ENCODE assay signal across 1 cellular context in genomic region chr10:70887804-70888800, GRCh38.
TF ChIP-seq lines count a peak whose summit lies in the region.

PCBD1 (minus strand) TSS chr10:70888565; CDS start chr10:70888533, 32 bp downstream.

TF ChIP-seq in K562, 482 proteins besides CTCF, POLR2A, EP300 and RAD21 (continued from another document and continues in another):
- no peak for TF ChIP-seq CREB5 (CRISPR knock-in tag; IDR thresholded peaks at IDR 0.05)
- TF ChIP-seq RBM17 (IDR thresholded peaks at IDR 0.05; ENCODE audit: borderline replicate concordance, low read depth, low read length), result no peak
- peak; percentile 76; the same call in 1 of the 2 replicates for TF ChIP-seq HDAC2 (IDR thresholded peaks at IDR 0.05)
- no peak for TF ChIP-seq JUNB (CRISPR knock-in tag; conservative IDR thresholded peaks at IDR 0.05)
- no peak for TF ChIP-seq SMAD3 (CRISPR knock-in tag; conservative IDR thresholded peaks at IDR 0.05)
- TF ChIP-seq ASH1L (IDR thresholded peaks at IDR 0.05; ENCODE audit: borderline replicate concordance, low read depth, partially characterized antibody), result no peak
- TF ChIP-seq SRSF1 (IDR thresholded peaks at IDR 0.05; ENCODE audit: low read depth, low read length), result 0 out of 2 replicates have a peak, but pooled peaks have one; percentile 62
- TF ChIP-seq, protein P1, sequence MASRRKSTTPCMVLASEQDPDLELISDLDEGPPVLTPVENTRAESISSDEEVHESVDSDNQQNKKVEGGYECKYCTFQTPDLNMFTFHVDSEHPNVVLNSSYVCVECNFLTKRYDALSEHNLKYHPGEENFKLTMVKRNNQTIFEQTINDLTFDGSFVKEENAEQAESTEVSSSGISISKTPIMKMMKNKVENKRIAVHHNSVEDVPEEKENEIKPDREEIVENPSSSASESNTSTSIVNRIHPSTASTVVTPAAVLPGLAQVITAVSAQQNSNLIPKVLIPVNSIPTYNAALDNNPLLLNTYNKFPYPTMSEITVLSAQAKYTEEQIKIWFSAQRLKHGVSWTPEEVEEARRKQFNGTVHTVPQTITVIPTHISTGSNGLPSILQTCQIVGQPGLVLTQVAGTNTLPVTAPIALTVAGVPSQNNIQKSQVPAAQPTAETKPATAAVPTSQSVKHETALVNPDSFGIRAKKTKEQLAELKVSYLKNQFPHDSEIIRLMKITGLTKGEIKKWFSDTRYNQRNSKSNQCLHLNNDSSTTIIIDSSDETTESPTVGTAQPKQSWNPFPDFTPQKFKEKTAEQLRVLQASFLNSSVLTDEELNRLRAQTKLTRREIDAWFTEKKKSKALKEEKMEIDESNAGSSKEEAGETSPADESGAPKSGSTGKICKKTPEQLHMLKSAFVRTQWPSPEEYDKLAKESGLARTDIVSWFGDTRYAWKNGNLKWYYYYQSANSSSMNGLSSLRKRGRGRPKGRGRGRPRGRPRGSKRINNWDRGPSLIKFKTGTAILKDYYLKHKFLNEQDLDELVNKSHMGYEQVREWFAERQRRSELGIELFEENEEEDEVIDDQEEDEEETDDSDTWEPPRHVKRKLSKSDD (conservative IDR thresholded peaks at IDR 0.05; ENCODE audit: low read length), result no peak
- peak; percentile 84 for TF ChIP-seq GATAD2B (IDR thresholded peaks at IDR 0.05; ENCODE audit: borderline replicate concordance)
- TF ChIP-seq PCBP2 (IDR thresholded peaks at IDR 0.05; ENCODE audit: low read depth, low read length, poor library complexity, severe bottlenecking), result no peak
- TF ChIP-seq FUS (optimal IDR thresholded peaks at IDR 0.05; ENCODE audit: low read depth, low read length), result no peak
- TF ChIP-seq PHF8 (IDR thresholded peaks at IDR 0.05; ENCODE audit: borderline replicate concordance, low read length), result peak; percentile 59
- no peak for TF ChIP-seq HNRNPH1 (optimal IDR thresholded peaks at IDR 0.05; ENCODE audit: low read depth, low read length)
- no peak for TF ChIP-seq ZNF584 (CRISPR knock-in tag; IDR thresholded peaks at IDR 0.05; ENCODE audit: low read depth)
- no peak for TF ChIP-seq E2F4 (CRISPR knock-in tag; IDR thresholded peaks at IDR 0.05; ENCODE audit: low read depth)
- TF ChIP-seq ZSCAN29 (IDR thresholded peaks at IDR 0.05), result no peak
- no peak for TF ChIP-seq NFE2L1 (tag; IDR thresholded peaks at IDR 0.05; ENCODE audit: borderline replicate concordance, low read depth)
- TF ChIP-seq ZNF384 (IDR thresholded peaks at IDR 0.05; ENCODE audit: low read depth, low read length), result no peak
- TF ChIP-seq PRPF4 (IDR thresholded peaks at IDR 0.05; ENCODE audit: insufficient read depth, low read depth, low read length, poor library complexity, severe bottlenecking), result no peak
- no peak for TF ChIP-seq ZNF347 (CRISPR knock-in tag; IDR thresholded peaks at IDR 0.05; ENCODE audit: low read depth)
- TF ChIP-seq STAT6 (CRISPR knock-in tag; IDR thresholded peaks at IDR 0.05), result no peak
- TF ChIP-seq E2F6 (IDR thresholded peaks at IDR 0.05; ENCODE audit: borderline replicate concordance in 1 of 2, extremely low read depth in 1 of 2, insufficient read depth in 1 of 2, insufficient read length in 1 of 2, low read depth in 1 of 2, low read length in 1 of 2, poor library complexity in 1 of 2, severe bottlenecking in 1 of 2), result peak; percentile 46 to 85
- TF ChIP-seq, protein P2, sequence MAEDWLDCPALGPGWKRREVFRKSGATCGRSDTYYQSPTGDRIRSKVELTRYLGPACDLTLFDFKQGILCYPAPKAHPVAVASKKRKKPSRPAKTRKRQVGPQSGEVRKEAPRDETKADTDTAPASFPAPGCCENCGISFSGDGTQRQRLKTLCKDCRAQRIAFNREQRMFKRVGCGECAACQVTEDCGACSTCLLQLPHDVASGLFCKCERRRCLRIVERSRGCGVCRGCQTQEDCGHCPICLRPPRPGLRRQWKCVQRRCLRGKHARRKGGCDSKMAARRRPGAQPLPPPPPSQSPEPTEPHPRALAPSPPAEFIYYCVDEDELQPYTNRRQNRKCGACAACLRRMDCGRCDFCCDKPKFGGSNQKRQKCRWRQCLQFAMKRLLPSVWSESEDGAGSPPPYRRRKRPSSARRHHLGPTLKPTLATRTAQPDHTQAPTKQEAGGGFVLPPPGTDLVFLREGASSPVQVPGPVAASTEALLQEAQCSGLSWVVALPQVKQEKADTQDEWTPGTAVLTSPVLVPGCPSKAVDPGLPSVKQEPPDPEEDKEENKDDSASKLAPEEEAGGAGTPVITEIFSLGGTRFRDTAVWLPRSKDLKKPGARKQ (CRISPR knock-in tag; IDR thresholded peaks at IDR 0.05), result no peak
- no peak for TF ChIP-seq HMGXB4 (CRISPR knock-in tag; IDR thresholded peaks at IDR 0.05)
- TF ChIP-seq NFYB (IDR thresholded peaks at IDR 0.05; ENCODE audit: extremely low read depth, insufficient read length), result no peak
- peak; percentile 56 for TF ChIP-seq CCNT2 (IDR thresholded peaks at IDR 0.05; ENCODE audit: borderline replicate concordance, extremely low read depth, insufficient read length, low read depth, low read length)
- TF ChIP-seq DPF2 (IDR thresholded peaks at IDR 0.05), result peak; percentile 42; the same call in 1 of the 2 replicates
- no peak for TF ChIP-seq ZNF76 (CRISPR knock-in tag; IDR thresholded peaks at IDR 0.05; ENCODE audit: borderline replicate concordance)
- peak; percentile 50; the same call in 1 of the 2 replicates for TF ChIP-seq ARID4B (CRISPR knock-in tag; IDR thresholded peaks at IDR 0.05)
- peak; percentile 80 for TF ChIP-seq POLR2G (IDR thresholded peaks at IDR 0.05; ENCODE audit: low read depth, low read length)
- no peak for TF ChIP-seq ELK3 (CRISPR knock-in tag; IDR thresholded peaks at IDR 0.05)
- TF ChIP-seq BMI1 (IDR thresholded peaks at IDR 0.05; ENCODE audit: low read length), result no peak
- TF ChIP-seq, protein P3, sequence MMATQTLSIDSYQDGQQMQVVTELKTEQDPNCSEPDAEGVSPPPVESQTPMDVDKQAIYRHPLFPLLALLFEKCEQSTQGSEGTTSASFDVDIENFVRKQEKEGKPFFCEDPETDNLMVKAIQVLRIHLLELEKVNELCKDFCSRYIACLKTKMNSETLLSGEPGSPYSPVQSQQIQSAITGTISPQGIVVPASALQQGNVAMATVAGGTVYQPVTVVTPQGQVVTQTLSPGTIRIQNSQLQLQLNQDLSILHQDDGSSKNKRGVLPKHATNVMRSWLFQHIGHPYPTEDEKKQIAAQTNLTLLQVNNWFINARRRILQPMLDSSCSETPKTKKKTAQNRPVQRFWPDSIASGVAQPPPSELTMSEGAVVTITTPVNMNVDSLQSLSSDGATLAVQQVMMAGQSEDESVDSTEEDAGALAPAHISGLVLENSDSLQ (IDR thresholded peaks at IDR 0.05), result peak; percentile 86
- TF ChIP-seq ZNF77 (CRISPR knock-in tag; IDR thresholded peaks at IDR 0.05), result no peak
- no peak for TF ChIP-seq DACH1 (IDR thresholded peaks at IDR 0.05; ENCODE audit: partially characterized antibody)
- no peak for TF ChIP-seq ZNF41 (CRISPR knock-in tag; conservative IDR thresholded peaks at IDR 0.05)
- TF ChIP-seq FOXP4 (CRISPR knock-in tag; IDR thresholded peaks at IDR 0.05; ENCODE audit: borderline replicate concordance), result no peak
